21 cellular contexts compared by ENCODE assay signal in genomic region chr5:179183481-179183880, GRCh38.
"Had no signal": no experiment of that assay in that cellular context is flagged by ENCODE, and none has a peak within 500 bp of the region (broad histone marks: within the 10 kb centered on the region; RNA-seq: fewer than 3 reads in every experiment).

No MANE protein-coding gene starts in this region.

- H3K9ac ChIP-seq: neural progenitor cell had no signal

- H3K27ac ChIP-seq: neural progenitor cell, ovary, suprapubic skin, vagina had no signal

- FAIRE-seq: frontal cortex had no signal

- H3K4me3 ChIP-seq: mucosa of descending colon, neural progenitor cell, ovary, suprapubic skin, vagina had no signal

- H3K36me3 Mint-ChIP-seq: immature natural killer cell, naive B cell, neural progenitor cell had no signal

- H3K9me3 Mint-ChIP-seq: immature natural killer cell, neural progenitor cell had no signal

- DNase-seq: cortex of kidney; hypothalamus; immature natural killer cell; islet precursor cell; mesenchymal stem cell; mucosa of descending colon; naive B cell; nucleus accumbens; ovary; stimulated activated CD4-positive, alpha-beta T cell treated with anti-CD3 and anti-CD28 coated beads, Interleukin-2, amount 100 ng/mL, for 48 hours; stimulated activated naive CD4-positive, alpha-beta T cell; stimulated activated naive CD8-positive, alpha-beta T cell treated with anti-CD3 and anti-CD28 coated beads, Interleukin-15, amount 100 ng/mL, for 72 hours; trophoblast cell had no signal

- H3K4me2 ChIP-seq: neural progenitor cell had no signal

- H3K27ac Mint-ChIP-seq: immature natural killer cell, mesothelial cell of epicardium, nephron had no signal

- ATAC-seq: left lobe of liver; mucosa of descending colon; sciatic nerve; stimulated activated naive CD8-positive, alpha-beta T cell treated with anti-CD3 and anti-CD28 coated beads, Interleukin-15, amount 100 ng/mL, for 72 hours had no signal

- H3K4me3 Mint-ChIP-seq: immature natural killer cell; mesothelial cell of epicardium; naive B cell; nephron; neural progenitor cell; stimulated activated naive CD8-positive, alpha-beta T cell treated with anti-CD3 and anti-CD28 coated beads, Interleukin-15, amount 100 ng/mL, for 72 hours had no signal

- H3K36me3 ChIP-seq: neural progenitor cell, ovary, vagina had no signal

- H3K9me3 ChIP-seq: mucosa of descending colon, ovary, suprapubic skin, vagina had no signal

- H3K4me1 ChIP-seq: suprapubic skin, vagina had no signal

- H3K27me3 ChIP-seq: neural progenitor cell, ovary, vagina had no signal

- H2AFZ ChIP-seq: neural progenitor cell had no signal
